ENCODE assay signal across 8 cellular contexts in the genomic region with DNA sequence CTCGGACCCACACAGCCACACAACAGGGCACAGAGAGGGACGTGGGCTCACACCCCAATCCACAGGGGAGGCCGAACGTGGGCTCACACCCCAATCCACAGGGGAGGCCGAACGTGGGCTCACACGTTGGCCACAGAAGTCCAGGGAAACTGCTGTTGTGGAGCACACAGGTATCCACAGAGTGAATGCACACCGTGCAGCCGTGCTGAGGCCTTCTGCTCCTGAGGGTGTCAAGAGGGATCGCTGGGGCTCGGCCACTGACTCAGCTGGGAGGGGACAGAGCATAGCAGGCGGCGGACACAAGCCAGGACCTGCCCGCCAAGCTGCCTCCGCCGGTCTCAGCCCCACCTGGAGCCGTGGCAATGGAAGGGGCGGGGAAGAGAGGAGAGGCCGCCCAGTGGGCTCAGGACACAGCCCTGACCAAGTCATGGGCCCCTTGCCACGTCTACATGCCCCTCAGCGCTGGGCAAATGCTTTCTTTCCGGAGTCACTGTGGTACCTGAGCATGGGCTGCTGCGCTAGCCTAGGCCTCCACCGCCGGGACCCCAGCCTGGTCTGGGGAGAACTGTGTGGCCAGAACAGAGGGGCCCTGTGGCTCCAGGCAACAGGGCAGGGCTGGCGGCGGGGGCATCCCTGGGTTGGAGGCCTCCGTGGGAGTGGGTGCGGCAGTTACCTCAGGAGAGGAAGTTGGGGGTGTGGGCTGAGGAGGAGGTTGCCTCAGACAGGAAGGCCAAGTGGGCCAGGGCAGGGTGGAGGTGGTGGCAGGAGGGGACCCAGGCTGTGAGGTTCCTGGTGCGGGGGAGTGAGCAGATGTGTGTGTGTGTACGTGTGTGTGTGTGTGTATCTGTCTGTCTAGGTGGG. TPM values are rescaled to one million over a fixed set of nuclear protein-coding genes. Genes with fewer than 3 reads are reported as not detected.
A peak's percentile ranks its signal among the peaks of the same experiment; 100 is the strongest.
DNase-seq lines count a peak whose midpoint lies in the region; ATAC-seq and TF ChIP-seq lines count a peak whose summit lies in the region.

No MANE protein-coding gene starts in this region.

- intact Hi-C loops in left colon (cut with DNase I, micrococcal nuclease), result no loop called here

- peak; percentile 86 for DNase-seq in Caki2 (ENCODE audit: low read depth)
- DNase-seq in HL-60 (ENCODE audit: low read depth in 1 of 2, low spot score in 1 of 2), result peak; percentile 98 to 99
- DNase-seq in SHP77 treated with DMSO at 0.1 percent for 48 hours (lab: John Stamatoyannopoulos, UW), result peak; percentile 46
- peak; percentile 86 for DNase-seq in activated gamma-delta T cell treated with Interleukin-2 at 50 U/mL for 16 hours
- peak in 1 of 2 donors; percentile 63 for DNase-seq in left colon
- no peak for DNase-seq in H4 (ENCODE audit: low spot score)

- H3K27ac ChIP-seq in HL-60 (replicated peaks), result peak overlapping the region; percentile 95

- no peaks in the 10 kb centered on the region for H3K9me3 Mint-ChIP-seq in stimulated activated naive CD8-positive, alpha-beta T cell treated with anti-CD3 and anti-CD28 coated beads, Interleukin-15, Interleukin-2, amounts not matched to agents 100 ng/mL and 50 ng/mL, for 24 hours

- in situ Hi-C loops in Caki2 (cut with HindIII; ENCODE audit: low pct_unique_long_range_greater_than_20kb, low sequenced_read_pairs), result no loop called here

- H3K4me3 ChIP-seq in HL-60 (replicated peaks; ENCODE audit: insufficient read depth, low read length), result peak overlapping the region; percentile 90

- H3K27me3 Mint-ChIP-seq in stimulated activated naive CD8-positive, alpha-beta T cell treated with anti-CD3 and anti-CD28 coated beads, Interleukin-15, Interleukin-2, amounts not matched to agents 100 ng/mL and 50 ng/mL, for 24 hours, result no peaks in the 10 kb centered on the region

- peaks cover 3% of the 10 kb centered on the region for H3K36me3 Mint-ChIP-seq in stimulated activated naive CD8-positive, alpha-beta T cell treated with anti-CD3 and anti-CD28 coated beads, Interleukin-15, Interleukin-2, amounts not matched to agents 100 ng/mL and 50 ng/mL, for 24 hours (ENCODE audit: low read depth)

- H3K27ac Mint-ChIP-seq in stimulated activated naive CD8-positive, alpha-beta T cell treated with anti-CD3 and anti-CD28 coated beads, Interleukin-15, Interleukin-2, amounts not matched to agents 100 ng/mL and 50 ng/mL, for 24 hours, result peak overlapping the region; percentile 87

- H3K4me1 Mint-ChIP-seq in stimulated activated naive CD8-positive, alpha-beta T cell treated with anti-CD3 and anti-CD28 coated beads, Interleukin-15, Interleukin-2, amounts not matched to agents 100 ng/mL and 50 ng/mL, for 24 hours (ENCODE audit: low read depth), result peaks cover 62% of the 10 kb centered on the region

- ATAC-seq in left colon (peak; percentile 57), HG02571 (IDR thresholded peaks at IDR 0.05; ENCODE audit: unreplicated experiment) (no peak)

- no peak for TF ChIP-seq CTCF in HL-60 (IDR thresholded peaks at IDR 0.05; ENCODE audit: insufficient read depth, low read length)

- peak overlapping the region; percentile 87 for H3K4me3 Mint-ChIP-seq in stimulated activated naive CD8-positive, alpha-beta T cell treated with anti-CD3 and anti-CD28 coated beads, Interleukin-15, Interleukin-2, amounts not matched to agents 100 ng/mL and 50 ng/mL, for 24 hours

- H3K27me3 ChIP-seq in HL-60 (ENCODE audit: insufficient read depth, poor library complexity, severe bottlenecking), result no peaks in the 10 kb centered on the region

RNA-seq across cellular contexts. Expression of a gene that starts 1.2 kb away (rescaled TPM):
- total RNA-seq in Caki2 (2014; rRNA removed; shearing (Covaris generic); ENCODE audit: low replicate concordance), result 39.3 and 46.3 TPM in 2 replicates
- 10 to 100 TPM; 12.9 to 15.2 TPM for total RNA-seq in left colon
- total RNA-seq in H4 (2014; rRNA removed; shearing (Covaris generic)), result 0.99 and 1.0 TPM in 2 replicates

RNA-seq across cellular contexts. Expression of a gene that starts 21.0 kb away (rescaled TPM):
- 34.8 and 36.0 TPM in 2 replicates for total RNA-seq in Caki2 (2014; rRNA removed; shearing (Covaris generic); ENCODE audit: low replicate concordance)
- 10 to 100 TPM; 29.2 to 30.2 TPM for total RNA-seq in left colon
- total RNA-seq in H4 (2014; rRNA removed; shearing (Covaris generic)), result 30.7 and 33.4 TPM in 2 replicates

RNA-seq across cellular contexts. Expression of a gene that starts 23.8 kb away (rescaled TPM):
- 15.2 and 18.8 TPM in 2 replicates for total RNA-seq in Caki2 (2014; rRNA removed; shearing (Covaris generic); ENCODE audit: low replicate concordance)
- total RNA-seq in left colon, result 10 to 100 TPM; 14.6 to 34.9 TPM
- 4.2 and 6.7 TPM in 2 replicates for total RNA-seq in H4 (2014; rRNA removed; shearing (Covaris generic))

RNA-seq across cellular contexts. Expression of a gene that starts 31.6 kb away (rescaled TPM):
- not detected in 2 replicates for total RNA-seq in Caki2 (2014; rRNA removed; shearing (Covaris generic); ENCODE audit: low replicate concordance)
- under 1 TPM; 0.45 to 0.76 TPM for total RNA-seq in left colon
- not detected in 2 replicates for total RNA-seq in H4 (2014; rRNA removed; shearing (Covaris generic))

RNA-seq across cellular contexts. Expression of a gene that starts 40.1 kb away (rescaled TPM):
- total RNA-seq in Caki2 (2014; rRNA removed; shearing (Covaris generic); ENCODE audit: low replicate concordance), result not detected in 2 replicates
- total RNA-seq in left colon, result 1 to 10 TPM in 1 of 2 donors, under 1 TPM in 1; 0.47 to 2.0 TPM
- not detected in 2 replicates for total RNA-seq in H4 (2014; rRNA removed; shearing (Covaris generic))
